8 cellular contexts compared by ENCODE assay signal in genomic region chr16:3443108-3444031, GRCh38. TPM values are rescaled to one million over a fixed set of nuclear protein-coding genes. Genes with fewer than 3 reads are reported as not detected.
DNase-seq lines count a peak whose midpoint lies in the region; TF ChIP-seq lines count a peak whose summit lies in the region.

NAA60 (plus strand) TSS chr16:3443680; CDS start chr16:3476228, 32,548 bp downstream.
ZNF597 (minus strand) TSS chr16:3443504; CDS start chr16:3443153, 351 bp downstream.

- H3K27me3 ChIP-seq in GM23248 (replicated peaks; ENCODE audit: insufficient read depth) (no peaks in the 10 kb centered on the region), Loucy (ENCODE audit: insufficient read depth, low read length, poor library complexity, severe bottlenecking) (no peaks in the 10 kb centered on the region), SK-N-SH (ENCODE audit: insufficient read depth) (no peaks in the 10 kb centered on the region), osteoblast (ENCODE audit: insufficient read depth, low read length) (no peaks in the 10 kb centered on the region), thyroid gland (no peaks in the 10 kb centered on the region)

- H3K4me3 ChIP-seq in GM23248 (peak within 1 kb of the TSS; percentile 88), Loucy (ENCODE audit: low read length, poor library complexity, severe bottlenecking) (peak within 1 kb of the TSS; percentile 95), SK-N-SH (ENCODE audit: low read depth in 2 of 2, low read length in 1 of 2) (peak within 1 kb of the TSS; percentile 66 to 68), osteoblast (ENCODE audit: insufficient read depth, low read length) (peak within 1 kb of the TSS; percentile 83), thyroid gland (replicated peaks in 1 of 3) (peak within 1 kb of the TSS; percentile 6 to 51 (median 12))

- H4K20me1 ChIP-seq in GM23248 (ENCODE audit: insufficient read depth) = no peaks in the 10 kb centered on the region
- peaks cover 10% of the 10 kb centered on the region for H4K20me1 ChIP-seq in Loucy (ENCODE audit: insufficient read depth, low read length, poor library complexity, severe bottlenecking)
- peaks cover 6% of the 10 kb centered on the region; the same call in 1 of the 2 replicates for H4K20me1 ChIP-seq in SK-N-SH (ENCODE audit: insufficient read depth)
- no peaks in the 10 kb centered on the region for H4K20me1 ChIP-seq in osteoblast (ENCODE audit: insufficient read depth, low read length)

- no peak for TF ChIP-seq CTCF in Loucy (conservative IDR thresholded peaks at IDR 0.05; ENCODE audit: low read length)
- TF ChIP-seq CTCF in SK-N-SH (IDR thresholded peaks at IDR 0.05) = no peak
- TF ChIP-seq CTCF in osteoblast (IDR thresholded peaks at IDR 0.05; ENCODE audit: extremely low read depth, low read depth, low read length) = no peak
- TF ChIP-seq CTCF in thyroid gland (IDR thresholded peaks at IDR 0.05) = no peak

- POLR2A ChIA-PET in SK-N-SH (lab: Yijun Ruan, JAX) = interaction anchor here (0.6 to 1.9 kb wide), 8 partner anchors 10 to 161 kb away, joined by 3 to 14 read pairs (median 4); partner anchors contain the start of genes CLUAP1, ZNF174 and ZSCAN32

- H2AFZ ChIP-seq in GM23248 (peak within 1 kb of the TSS; percentile 85), Loucy (ENCODE audit: low read length) (peak within 1 kb of the TSS; percentile 73), SK-N-SH (ENCODE audit: low read depth) (no peak within 1 kb of the TSS; the same call in none of the 2 replicates), osteoblast (ENCODE audit: low read length) (peak within 1 kb of the TSS; percentile 58)

- H3K36me3 ChIP-seq in GM23248 (ENCODE audit: low read depth) (peaks cover 3% of the 10 kb centered on the region; the same call in 1 of the 2 replicates), Loucy (ENCODE audit: insufficient read depth, low read length) (no peaks in the 10 kb centered on the region), SK-N-SH (replicated peaks in 1 of 2; ENCODE audit: control insufficient read depth in 1 of 2, insufficient read depth in 2 of 2, low read length in 1 of 2) (peaks cover 15 to 16% of the 10 kb centered on the region in 2 experiments), osteoblast (ENCODE audit: insufficient read depth, low read length) (no peaks in the 10 kb centered on the region), thyroid gland (no peaks in the 10 kb centered on the region)

- DNase-seq in DMS79 treated with DMSO at 0.1 percent for 48 hours (lab: John Stamatoyannopoulos, UW) = peak; percentile 82
- peak; percentile 92 for DNase-seq in GM23248
- peak; percentile 85 for DNase-seq in SK-N-SH
- peak; percentile 82 for DNase-seq in activated naive CD8-positive, alpha-beta T cell treated with anti-CD3 and anti-CD28 coated beads for 36 hours
- peak; percentile 74 to 94 (median 87) for DNase-seq in head of caudate nucleus
- peak; percentile 97 for DNase-seq in osteoblast (ENCODE audit: insufficient read length, low spot score, missing footprints)
- peak; percentile 83 to 84 for DNase-seq in thyroid gland

- H3K9ac ChIP-seq in GM23248 (peak within 1 kb of the TSS; percentile 97), Loucy (ENCODE audit: low read depth, low read length, poor library complexity, severe bottlenecking) (peak within 1 kb of the TSS; percentile 95), SK-N-SH (peak within 1 kb of the TSS; percentile 79)

- no peak for TF ChIP-seq EP300 in SK-N-SH (IDR thresholded peaks at IDR 0.05; ENCODE audit: borderline replicate concordance in 1 of 2, low read depth in 1 of 2, low read length in 1 of 2)

- H3K4me3 Mint-ChIP-seq in activated naive CD8-positive, alpha-beta T cell treated with anti-CD3 and anti-CD28 coated beads for 36 hours = peak within 1 kb of the TSS; percentile 97

- 0 out of 2 replicates have a peak, but pooled peaks cover 4% of the 10 kb centered on the region for H3F3A ChIP-seq in GM23248 (ENCODE audit: insufficient read depth)
- H3F3A ChIP-seq in Loucy (ENCODE audit: low read depth) = no peaks in the 10 kb centered on the region
- no peaks in the 10 kb centered on the region for H3F3A ChIP-seq in SK-N-SH (replicated peaks; ENCODE audit: insufficient read depth)

- no peak for TF ChIP-seq RAD21 in SK-N-SH (IDR thresholded peaks at IDR 0.05; ENCODE audit: low read length)

- 28 to 34% methylated on average over 61 of the region's 61 CpGs for WGBS in GM23248 (ENCODE audit: low coverage in 1 of 2, low lambda C conversion rate in 2 of 2, missing lambda C conversion rate in 2 of 2), 2 experiments
- whole genome bisulfite sequencing in SK-N-SH (ENCODE audit: low lambda C conversion rate) = 49% methylated on average over 43 of the region's 61 CpGs
- 56 to 57% methylated on average over 56 to 61 of the region's 61 CpGs for WGBS in thyroid gland, 2 donors

- H3K36me3 Mint-ChIP-seq in activated naive CD8-positive, alpha-beta T cell treated with anti-CD3 and anti-CD28 coated beads for 36 hours = peaks cover 40% of the 10 kb centered on the region

- H3K27me3 Mint-ChIP-seq in activated naive CD8-positive, alpha-beta T cell treated with anti-CD3 and anti-CD28 coated beads for 36 hours = peaks cover 6% of the 10 kb centered on the region

- H3K9me3 ChIP-seq in GM23248 (ENCODE audit: low read depth) (no peaks in the 10 kb centered on the region), Loucy (ENCODE audit: insufficient read depth, low read depth, low read length) (no peaks in the 10 kb centered on the region), SK-N-SH (no peaks in the 10 kb centered on the region), osteoblast (ENCODE audit: low read depth, low read length) (no peaks in the 10 kb centered on the region), thyroid gland (no peaks in the 10 kb centered on the region)

- peaks cover 87% of the 10 kb centered on the region for H3K79me2 ChIP-seq in GM23248 (ENCODE audit: insufficient read depth)
- peaks cover 51% of the 10 kb centered on the region for H3K79me2 ChIP-seq in Loucy (ENCODE audit: insufficient read depth, low read length)
- H3K79me2 ChIP-seq in SK-N-SH (ENCODE audit: insufficient read depth) = peaks cover 90% of the 10 kb centered on the region
- peaks cover 44% of the 10 kb centered on the region for H3K79me2 ChIP-seq in osteoblast (ENCODE audit: insufficient read depth, low read length)

- peaks cover 6% of the 10 kb centered on the region; the same call in 1 of the 2 replicates for H3K4me1 ChIP-seq in GM23248 (ENCODE audit: insufficient read depth)
- H3K4me1 ChIP-seq in Loucy (ENCODE audit: insufficient read depth, low read length, poor library complexity, severe bottlenecking) = no peaks in the 10 kb centered on the region
- H3K4me1 ChIP-seq in SK-N-SH (ENCODE audit: control insufficient read depth in 1 of 2, insufficient read depth in 2 of 2, low read depth in 1 of 2, low read length in 1 of 2) = peaks cover 0 to 3% of the 10 kb centered on the region in 2 experiments; a peak in 1 of 4 replicates
- peaks cover 4% of the 10 kb centered on the region for H3K4me1 ChIP-seq in osteoblast (ENCODE audit: insufficient read depth, low read length)
- H3K4me1 ChIP-seq in thyroid gland = peaks cover 6 to 7% of the 10 kb centered on the region in 2 donors

- H3K4me2 ChIP-seq in GM23248 (ENCODE audit: unreplicated experiment) = peak within 1 kb of the TSS; percentile 80
- peak within 1 kb of the TSS; percentile 93 for H3K4me2 ChIP-seq in Loucy (ENCODE audit: low read depth, low read length, poor library complexity, severe bottlenecking)
- H3K4me2 ChIP-seq in SK-N-SH = peak within 1 kb of the TSS; percentile 77
- peak within 1 kb of the TSS; percentile 77 for H3K4me2 ChIP-seq in osteoblast (ENCODE audit: insufficient read depth, low read length)

- in situ Hi-C loops in GM23248 (cut with MboI) = no loop called here

- H3K9me3 Mint-ChIP-seq in activated naive CD8-positive, alpha-beta T cell treated with anti-CD3 and anti-CD28 coated beads for 36 hours = peaks cover 6% of the 10 kb centered on the region

- no peaks in the 10 kb centered on the region for H3K9me2 ChIP-seq in GM23248 (ENCODE audit: insufficient read depth)
- H3K9me2 ChIP-seq in Loucy (replicated peaks; ENCODE audit: low read depth, low read length) = no peaks in the 10 kb centered on the region
- H3K9me2 ChIP-seq in SK-N-SH = no peaks in the 10 kb centered on the region

- peaks cover 16% of the 10 kb centered on the region for H3K4me1 Mint-ChIP-seq in activated naive CD8-positive, alpha-beta T cell treated with anti-CD3 and anti-CD28 coated beads for 36 hours

- CTCF ChIA-PET in SK-N-SH (lab: Yijun Ruan, JAX) = interaction anchor here (1.3 kb wide), 1 partner anchor 14 kb away, joined by 3 read pairs; no protein-coding TSS in a partner anchor

- peak within 1 kb of the TSS; percentile 95 for H3K27ac Mint-ChIP-seq in activated naive CD8-positive, alpha-beta T cell treated with anti-CD3 and anti-CD28 coated beads for 36 hours

- TF ChIP-seq POLR2A in thyroid gland (IDR thresholded peaks at IDR 0.05) = peak in 1 of 2 donors; percentile 48

- H3K27ac ChIP-seq in GM23248 (peak within 1 kb of the TSS; percentile 93), SK-N-SH (ENCODE audit: low read depth in 2 of 2, low read length in 1 of 2) (peak within 1 kb of the TSS; percentile 58 to 83), osteoblast (ENCODE audit: low read depth, low read length) (peak within 1 kb of the TSS; percentile 85), thyroid gland (peak within 1 kb of the TSS in 1 of 3 donors; percentile 61)

- intact Hi-C loops in head of caudate nucleus (cut with DNase I) = no loop called here
- intact Hi-C loops in thyroid gland (cut with DNase I) = no loop called here

TF ChIP-seq in SK-N-SH, 30 proteins besides CTCF, POLR2A, EP300 and RAD21 (continues in another document):
- TF ChIP-seq MAX (IDR thresholded peaks at IDR 0.05; ENCODE audit: low read depth) (peak; percentile 66), GABPA (IDR thresholded peaks at IDR 0.05; ENCODE audit: low read depth) (peak; percentile 83)

RNA-seq across cellular contexts. Expression of gene NAA60, which starts in this region (rescaled TPM):
- total RNA-seq in GM23248 (2014; rRNA removed; shearing (Covaris generic)) = 11.2 and 14.4 TPM in 2 replicates
- polyA plus RNA-seq in GM23248 (2016; fragmentation: Nextera tagmentation; extraction: Ambion mirVana) = 49.4 and 51.3 TPM in 2 replicates
- 17.2 and 21.5 TPM in 2 replicates for polyA plus RNA-seq in SK-N-SH (2012; rRNA removed)
- polyA plus RNA-seq in SK-N-SH (2012; cell fraction: cytosol; rRNA removed) = 17.2 and 23.6 TPM in 2 replicates
- 33.4 and 41.1 TPM in 2 replicates for polyA plus RNA-seq in SK-N-SH (2012; cell fraction: nucleus; rRNA removed)
- total RNA-seq in activated naive CD8-positive, alpha-beta T cell treated with anti-CD3 and anti-CD28 coated beads for 36 hours = 10 to 100 TPM; 37.5 to 38.2 TPM
- 19.7 and 27.5 TPM in 2 replicates for total RNA-seq in osteoblast
- 10 to 100 TPM; 22.7 to 42.2 (median 31.0) TPM for total RNA-seq in thyroid gland

RNA-seq across cellular contexts. Expression of gene ZNF597, which starts in this region (rescaled TPM):
- total RNA-seq in GM23248 (2014; rRNA removed; shearing (Covaris generic)) = 3.2 TPM in 2 replicates
- polyA plus RNA-seq in GM23248 (2016; fragmentation: Nextera tagmentation; extraction: Ambion mirVana) (1.8 and 2.2 TPM in 2 replicates), SK-N-SH (2012; rRNA removed) (1.1 and 1.3 TPM in 2 replicates)
- polyA plus RNA-seq in SK-N-SH (2012; cell fraction: cytosol; rRNA removed) = 1.3 and 1.6 TPM in 2 replicates
- 0.83 and 1.8 TPM in 2 replicates for polyA plus RNA-seq in SK-N-SH (2012; cell fraction: nucleus; rRNA removed)
- total RNA-seq in activated naive CD8-positive, alpha-beta T cell treated with anti-CD3 and anti-CD28 coated beads for 36 hours = 1 to 10 TPM; 2.7 TPM
- total RNA-seq in osteoblast (2.9 TPM in 2 replicates), thyroid gland (1 to 10 TPM; 2.7 to 6.8 (median 4.3) TPM)

Comparison
In these comparisons a context has a peak if more than half of its experiments do, and no peak if none do; other contexts are left out.
1. H3K4me3 ChIP-seq: peak in every context shown above with its lines; median percentile 95 in Loucy; 88 in GM23248; 83 in osteoblast; 67 in SK-N-SH; 12 in thyroid gland.